1 cellular context compared by ENCODE assay signal in genomic region chr1:165875171-165875570, GRCh38.
TF ChIP-seq lines count a peak whose summit lies in the region.

No MANE protein-coding gene starts in this region.

TF ChIP-seq in GM12878, 131 proteins besides CTCF, POLR2A, EP300 and RAD21 (continued from another document and continues in another):
- TF ChIP-seq SMC3 (IDR thresholded peaks at IDR 0.05; ENCODE audit: borderline replicate concordance, low read length) (no peak), ASH2L (IDR thresholded peaks at IDR 0.05; ENCODE audit: borderline replicate concordance, low read depth) (no peak), ZBED1 (IDR thresholded peaks at IDR 0.05; ENCODE audit: borderline replicate concordance) (no peak), ZBTB4 (CRISPR knock-in tag; IDR thresholded peaks at IDR 0.05) (no peak), SIN3A (IDR thresholded peaks at IDR 0.05; ENCODE audit: low read depth, low read length) (no peak), CREM (IDR thresholded peaks at IDR 0.05; ENCODE audit: low read depth) (0 out of 2 replicates have a peak, but pooled peaks have one; percentile 8), RELA (IDR thresholded peaks at IDR 0.05; ENCODE audit: borderline replicate concordance, partially characterized antibody) (peak; percentile 64), MXI1 (IDR thresholded peaks at IDR 0.05; ENCODE audit: low read depth, low read length) (no peak), HDGF (IDR thresholded peaks at IDR 0.05) (no peak), PKNOX1 (IDR thresholded peaks at IDR 0.05) (no peak), CHD4 (IDR thresholded peaks at IDR 0.05) (no peak), CEBPZ (IDR thresholded peaks at IDR 0.05; ENCODE audit: low read depth, low read length) (no peak), PAX8 (IDR thresholded peaks at IDR 0.05) (no peak), CBFB (IDR thresholded peaks at IDR 0.05; ENCODE audit: low read depth) (peak; percentile 46), TCF3 (IDR thresholded peaks at IDR 0.05; ENCODE audit: borderline replicate concordance, insufficient read depth, low read depth, low read length) (no peak), ZNF592 (IDR thresholded peaks at IDR 0.05) (no peak), BCL11A (IDR thresholded peaks at IDR 0.05; ENCODE audit: low read depth, low read length) (no peak), DPF2 (IDR thresholded peaks at IDR 0.05) (0 out of 2 replicates have a peak, but pooled peaks have one; percentile 29), MAX (IDR thresholded peaks at IDR 0.05; ENCODE audit: low read depth, low read length) (no peak), CBX5 (IDR thresholded peaks at IDR 0.05; ENCODE audit: low read depth) (no peak), PAX5 (IDR thresholded peaks at IDR 0.05; ENCODE audit: borderline replicate concordance, low read depth, low read length) (0 out of 2 replicates have a peak, but pooled peaks have one; percentile 10), ZZZ3 (IDR thresholded peaks at IDR 0.05; ENCODE audit: control insufficient read depth, insufficient read length, low read depth) (no peak), ETV6 (conservative IDR thresholded peaks at IDR 0.05 in 1 of 2, IDR thresholded peaks at IDR 0.05 in 1 of 2; ENCODE audit: borderline replicate concordance in 1 of 2, low read depth in 1 of 2) (no peak; a peak in 1 of 4 replicates), POLR2AphosphoS2 (IDR thresholded peaks at IDR 0.05; ENCODE audit: low read depth, low read length) (no peak), RFX5 (IDR thresholded peaks at IDR 0.05; ENCODE audit: low read depth, low read length) (no peak), RB1 (IDR thresholded peaks at IDR 0.05; ENCODE audit: borderline replicate concordance) (no peak), BACH1 (IDR thresholded peaks at IDR 0.05; ENCODE audit: borderline replicate concordance) (no peak), ATF7 (IDR thresholded peaks at IDR 0.05; ENCODE audit: low read depth) (no peak), ZSCAN29 (IDR thresholded peaks at IDR 0.05) (no peak), KAT2A (conservative IDR thresholded peaks at IDR 0.05; ENCODE audit: control insufficient read depth, low read depth, low read length) (no peak), POLR2AphosphoS5 (IDR thresholded peaks at IDR 0.05; ENCODE audit: low read length) (no peak), IKZF2 (IDR thresholded peaks at IDR 0.05) (peak; percentile 82 to 83), ESRRA (IDR thresholded peaks at IDR 0.05; ENCODE audit: low read length) (no peak), ATF2 (IDR thresholded peaks at IDR 0.05; ENCODE audit: low read length) (no peak), PRDM15 (CRISPR knock-in tag; IDR thresholded peaks at IDR 0.05) (no peak), POU2F2 (IDR thresholded peaks at IDR 0.05; ENCODE audit: borderline replicate concordance, low read depth, low read length) (no peak), NBN (IDR thresholded peaks at IDR 0.05) (no peak), MLLT1 (IDR thresholded peaks at IDR 0.05) (0 out of 2 replicates have a peak, but pooled peaks have one; percentile 45), STAT1 (conservative IDR thresholded peaks at IDR 0.05) (no peak), RBBP5 (conservative IDR thresholded peaks at IDR 0.05) (no peak)
